Comparison of ENCODE assay signal across 21 cellular contexts in the genomic region with DNA sequence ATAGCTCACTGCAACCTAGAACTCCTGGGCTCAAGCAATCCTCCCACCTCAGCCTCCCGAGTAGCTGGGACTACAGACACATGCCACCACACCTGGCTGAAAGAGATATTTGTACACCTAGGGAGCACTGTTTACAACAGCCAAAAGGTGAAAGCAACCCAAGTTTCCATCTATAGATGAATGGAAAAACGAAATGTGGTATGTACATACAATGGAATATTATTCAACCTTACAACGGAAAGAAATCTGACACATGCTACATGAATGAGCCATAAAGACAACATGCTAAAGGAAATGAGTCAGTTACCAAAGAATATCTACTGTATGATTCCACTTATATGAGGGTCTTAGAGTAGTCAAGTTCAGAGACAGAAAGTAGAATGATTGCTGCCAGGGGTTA. TPM values are rescaled to one million over a fixed set of nuclear protein-coding genes. Genes with fewer than 3 reads are reported as not detected.
DNase-seq lines count a peak whose midpoint lies in the region; ATAC-seq, FAIRE-seq and TF ChIP-seq lines count a peak whose summit lies in the region.
"Had no signal": no experiment of that assay in that cellular context is flagged by ENCODE, and none has a peak within 500 bp of the region (broad histone marks: within the 10 kb centered on the region; RNA-seq: fewer than 3 reads in every experiment).

No MANE protein-coding gene starts in this region.

- H3K4me1 ChIP-seq in A549 (peaks cover 67% of the 10 kb centered on the region), astrocyte (ENCODE audit: insufficient read depth, low read length) (peaks cover 11% of the 10 kb centered on the region), lower lobe of right lung (no peaks in the 10 kb centered on the region)
- H3K4me1 ChIP-seq: parathyroid adenoma had no signal

- ATAC-seq in A549 = no peak
- no peak for ATAC-seq in lower lobe of right lung
- ATAC-seq: esophagus mucosa had no signal

- CTCF ChIA-PET in A549 (lab: Yijun Ruan, JAX) = no interaction called here

- no peak overlapping the region; the same call in 1 of the 2 replicates for H3K27ac Mint-ChIP-seq in HFFc6
- no peak overlapping the region for H3K27ac Mint-ChIP-seq in astrocyte (ENCODE audit: unreplicated experiment)
- H3K27ac Mint-ChIP-seq in chondrocyte (ENCODE audit: unreplicated experiment) = no peak overlapping the region
- H3K27ac Mint-ChIP-seq: H9 had no signal

- H2AFZ ChIP-seq in astrocyte (ENCODE audit: low read depth, low read length) = no peak overlapping the region
- H2AFZ ChIP-seq: parathyroid adenoma had no signal

- H3K27me3 ChIP-seq in astrocyte (ENCODE audit: insufficient read depth, low read length) (no peaks in the 10 kb centered on the region), lower lobe of right lung (ENCODE audit: low read depth) (no peaks in the 10 kb centered on the region)
- H3K27me3 ChIP-seq: stomach had no signal

- H3K4me3 Mint-ChIP-seq in HFFc6 (no peak overlapping the region), astrocyte (ENCODE audit: unreplicated experiment) (no peak overlapping the region), chondrocyte (ENCODE audit: unreplicated experiment) (no peak overlapping the region)
- H3K4me3 Mint-ChIP-seq: H9 had no signal

- no peaks in the 10 kb centered on the region for H3K9me3 Mint-ChIP-seq in HFFc6
- H3K9me3 Mint-ChIP-seq in astrocyte (ENCODE audit: unreplicated experiment) = peaks cover 1% of the 10 kb centered on the region
- H3K9me3 Mint-ChIP-seq in chondrocyte (ENCODE audit: low read depth) = no peaks in the 10 kb centered on the region
- H3K9me3 Mint-ChIP-seq: H9 had no signal

- H3K27me3 Mint-ChIP-seq in HFFc6 (ENCODE audit: insufficient read depth) (peaks cover 3% of the 10 kb centered on the region), astrocyte (ENCODE audit: low read depth, unreplicated experiment) (peaks cover 2% of the 10 kb centered on the region), chondrocyte (ENCODE audit: low read depth) (no peaks in the 10 kb centered on the region)

- no peak for TF ChIP-seq RAD21 in A549 (conservative IDR thresholded peaks at IDR 0.05 in 1 of 2, IDR thresholded peaks at IDR 0.05 in 1 of 2)

- no peaks in the 10 kb centered on the region for H3K79me2 ChIP-seq in astrocyte (ENCODE audit: insufficient read depth, low read length)
- H3K79me2 ChIP-seq: parathyroid adenoma had no signal

- TF ChIP-seq CTCF in A549 (IDR thresholded peaks at IDR 0.05) (no peak), HFFc6 (IDR thresholded peaks at IDR 0.05) (no peak), astrocyte (IDR thresholded peaks at IDR 0.05; ENCODE audit: insufficient read depth, low read depth, low read length) (no peak), lower lobe of right lung (IDR thresholded peaks at IDR 0.05) (no peak), chondrocyte (IDR thresholded peaks at IDR 0.05) (no peak)

- no peak for TF ChIP-seq POLR2A in A549 (IDR thresholded peaks at IDR 0.05; ENCODE audit: low read length)

- FAIRE-seq in A549 (lab: Jason Lieb, UNC) = no peak
- FAIRE-seq in astrocyte (lab: Jason Lieb, UNC) = no peak
- FAIRE-seq: GM12892 had no signal

- 35% methylated on average over 3 of the region's 3 CpGs for WGBS in A549 (ENCODE audit: missing lambda C conversion rate)

- H4K20me1 ChIP-seq in astrocyte (ENCODE audit: insufficient read depth, low read length) = no peaks in the 10 kb centered on the region

- H3K4me3 ChIP-seq in A549 (no peak overlapping the region), astrocyte (ENCODE audit: insufficient read depth, low read depth, low read length) (no peak overlapping the region), lower lobe of right lung (no peak overlapping the region)
- H3K4me3 ChIP-seq: coronary artery, stomach had no signal

- DNase-seq in A549 (ENCODE audit: low read depth in 1 of 2, low spot score in 1 of 2) (peak in 1 of 2 experiments; percentile 11), HFFc6 (peak; percentile 16), astrocyte (ENCODE audit: low read depth) (peak; percentile 49), glomerular visceral epithelial cell (ENCODE audit: extremely low spot score) (peak; percentile 16), NCI-H446 (lab: John Stamatoyannopoulos, UW) (no peak), lower lobe of right lung (no peak), SIG-M5 (lab: John Stamatoyannopoulos, UW) (no peak), chondrocyte (ENCODE audit: low spot score) (no peak)
- DNase-seq: activated CD4-positive, alpha-beta T cell treated with anti-CD3 and anti-CD28 coated beads for 48 hours; amygdala; GDM1; H9; NCI-H1417; NK-92 treated with Interleukin-12 subunit alpha and Interleukin-12 subunit beta, amount 100 ng/mL, for 24 hours; stimulated activated CD4-positive, alpha-beta T cell treated with anti-CD3 and anti-CD28 coated beads, Interleukin-12 subunit alpha, Interleukin-12 subunit beta, amount 100 ng/mL, for 4 hours; stomach; T-helper 9 cell had no signal

- H3K9me3 ChIP-seq in A549 (no peaks in the 10 kb centered on the region), astrocyte (ENCODE audit: insufficient read depth, low read depth, low read length) (no peaks in the 10 kb centered on the region), lower lobe of right lung (no peaks in the 10 kb centered on the region)
- H3K9me3 ChIP-seq: stomach had no signal

- POLR2A ChIA-PET in A549 (lab: Yijun Ruan, JAX) = no interaction called here

- H3K4me1 Mint-ChIP-seq in HFFc6 (ENCODE audit: low read depth) (peaks cover 36% of the 10 kb centered on the region), astrocyte (ENCODE audit: low read depth, unreplicated experiment) (peaks cover 3% of the 10 kb centered on the region), chondrocyte (ENCODE audit: low read depth) (peaks cover 28% of the 10 kb centered on the region)

- H3K27ac ChIP-seq in A549 (peak overlapping the region; percentile 87 to 97), astrocyte (ENCODE audit: low read depth, low read length) (no peak overlapping the region), lower lobe of right lung (no peak overlapping the region)
- H3K27ac ChIP-seq: coronary artery, parathyroid adenoma, stomach had no signal

- H3K4me2 ChIP-seq in A549 (peak overlapping the region; percentile 76), astrocyte (ENCODE audit: low read length) (peak overlapping the region; percentile 31)

- H3K9ac ChIP-seq in astrocyte (ENCODE audit: low read length) = no peak overlapping the region
- H3K9ac ChIP-seq: parathyroid adenoma had no signal

- no peaks in the 10 kb centered on the region for H3K36me3 ChIP-seq in astrocyte (ENCODE audit: insufficient read depth, low read length)
- no peaks in the 10 kb centered on the region for H3K36me3 ChIP-seq in lower lobe of right lung
- H3K36me3 ChIP-seq: stomach had no signal

- H3K36me3 Mint-ChIP-seq in HFFc6 (ENCODE audit: low read depth) (no peaks in the 10 kb centered on the region), astrocyte (ENCODE audit: low read depth, unreplicated experiment) (no peaks in the 10 kb centered on the region), chondrocyte (ENCODE audit: low read depth) (no peaks in the 10 kb centered on the region)

- intact Hi-C loops in lower lobe of right lung (cut with DNase I) = no loop called here

- TF ChIP-seq EP300 in A549 (IDR thresholded peaks at IDR 0.05) = no peak

TF ChIP-seq in A549, 52 proteins besides CTCF, POLR2A, EP300 and RAD21:
- TF ChIP-seq FOSL2 (IDR thresholded peaks at IDR 0.05) (no peak), FOSL2 (CRISPR knock-in tag; IDR thresholded peaks at IDR 0.05) (peak; percentile 29; the same call in 1 of the 2 replicates), TP53 (CRISPR knock-in tag; IDR thresholded peaks at IDR 0.05) (no peak)

RNA-seq across cellular contexts. Expression of a gene that starts 52.2 kb away (rescaled TPM):
- polyA plus RNA-seq in A549 (2011; rRNA removed) (53.5 and 55.3 TPM in 2 replicates), A549 (2017; fragmentation: RNase III; extraction: RNeasy Plus Mini Kit Qiagen cat#74134 plus additional on column Dnase treatment) (27.9 to 29.0 TPM (median 28.1 TPM) in 3 replicates)
- 16.9 and 20.2 TPM in 2 replicates for polyA plus RNA-seq in A549 (2012; cell fraction: cytosol; rRNA removed)
- 14.1 and 19.5 TPM in 2 replicates for polyA plus RNA-seq in A549 (2012; cell fraction: nucleus; rRNA removed)
- polyA minus RNA-seq in A549 (2011; rRNA and poly(A)+ RNA removed) = 32.6 and 34.2 TPM in 2 replicates
- under 1 TPM; 0.10 to 0.33 (median 0.13) TPM for total RNA-seq in HFFc6 (2021; fragmentation: NEBNext Ultra II Directional; extraction: Animal tissue kit (Norgen Biotek cat#: 25700))
- total RNA-seq in astrocyte (0.34 and 2.5 TPM in 2 replicates), lower lobe of right lung (9.1 TPM), chondrocyte (0.08 to 0.40 TPM (median 0.24 TPM) in 3 replicates)

Comparison
In these comparisons a context has a peak if more than half of its experiments do, and no peak if none do; other contexts are left out.
1. DNase-seq: peak in HFFc6 (single experiment), astrocyte (single experiment) and glomerular visceral epithelial cell (single experiment); none in NCI-H446 (0 of 2), lower lobe of right lung (single experiment), SIG-M5 (single experiment) and chondrocyte (single experiment).
2. H3K27ac ChIP-seq: peak in A549 (2 of 2); none in astrocyte (single experiment) and lower lobe of right lung (single experiment).